Comparison of ENCODE assay signal across 13 cellular contexts in genomic region chr1:199172286-199173124, GRCh38.
A peak's percentile ranks its signal among the peaks of the same experiment; 100 is the strongest.
DNase-seq lines count a peak whose midpoint lies in the region; ATAC-seq, FAIRE-seq and TF ChIP-seq lines count a peak whose summit lies in the region.
"Had no signal": no experiment of that assay in that cellular context is flagged by ENCODE, and none has a peak within 500 bp of the region (broad histone marks: within the 10 kb centered on the region; RNA-seq: fewer than 3 reads in every experiment).

No MANE protein-coding gene starts in this region.

- H3K4me3 Mint-ChIP-seq in activated T-cell treated with anti-CD3 and anti-CD28 coated beads, Interleukin-2, amount 50 U/mL, for 4 hours: no peak overlapping the region
- peak overlapping the region; percentile 50 for H3K4me3 Mint-ChIP-seq in activated T-helper 17 cell treated with anti-CD3 and anti-CD28 coated beads, Interleukin-2, amount 50 U/mL, for 72 hours
- H3K4me3 Mint-ChIP-seq in stimulated activated naive CD8-positive, alpha-beta T cell treated with anti-CD3 and anti-CD28 coated beads, Interleukin-15, Interleukin-2, amounts not matched to agents 100 ng/mL and 50 ng/mL, for 24 hours: no peak overlapping the region

- no peak for TF ChIP-seq CTCF in RWPE1 (conservative IDR thresholded peaks at IDR 0.05; ENCODE audit: low read depth)

- H3K27ac ChIP-seq in RWPE1: no peak overlapping the region
- H3K27ac ChIP-seq: coronary artery, left lung, testis had no signal

- DNase-seq in activated T-cell treated with anti-CD3 and anti-CD28 coated beads, Interleukin-2, amount 50 U/mL, for 4 hours: no peak
- DNase-seq in activated T-cell treated with anti-CD3 and anti-CD28 coated beads, Interleukin-2, amount 50 U/mL, for 1 hour: no peak
- no peak for DNase-seq in GM19239 (ENCODE audit: insufficient read length, low spot score)
- DNase-seq in RWPE1 (ENCODE audit: low spot score): no peak
- no peak for DNase-seq in SKM-1 (lab: John Stamatoyannopoulos, UW; ENCODE audit: unreplicated experiment)
- DNase-seq: left lung, NCI-H1092, NCI-H526 treated with DMSO at 0.1 percent for 48 hours, testis had no signal

- H3K27ac Mint-ChIP-seq in activated T-helper 17 cell treated with anti-CD3 and anti-CD28 coated beads, Interleukin-2, amount 50 U/mL, for 72 hours: peak overlapping the region; percentile 53
- peak overlapping the region; percentile 81 for H3K27ac Mint-ChIP-seq in stimulated activated naive CD8-positive, alpha-beta T cell treated with anti-CD3 and anti-CD28 coated beads, Interleukin-15, Interleukin-2, amounts not matched to agents 100 ng/mL and 50 ng/mL, for 24 hours

- no peaks in the 10 kb centered on the region for H3K36me3 Mint-ChIP-seq in activated T-cell treated with anti-CD3 and anti-CD28 coated beads, Interleukin-2, amount 50 U/mL, for 4 hours (ENCODE audit: insufficient read depth)
- H3K36me3 Mint-ChIP-seq in activated T-helper 17 cell treated with anti-CD3 and anti-CD28 coated beads, Interleukin-2, amount 50 U/mL, for 72 hours (ENCODE audit: low read depth): no peaks in the 10 kb centered on the region
- no peaks in the 10 kb centered on the region for H3K36me3 Mint-ChIP-seq in stimulated activated naive CD8-positive, alpha-beta T cell treated with anti-CD3 and anti-CD28 coated beads, Interleukin-15, Interleukin-2, amounts not matched to agents 100 ng/mL and 50 ng/mL, for 24 hours (ENCODE audit: low read depth)

- no peak for FAIRE-seq in GM19239 (lab: Jason Lieb, UNC)

- H3K9me3 Mint-ChIP-seq in activated T-cell treated with anti-CD3 and anti-CD28 coated beads, Interleukin-2, amount 50 U/mL, for 4 hours: no peaks in the 10 kb centered on the region
- no peaks in the 10 kb centered on the region for H3K9me3 Mint-ChIP-seq in activated T-helper 17 cell treated with anti-CD3 and anti-CD28 coated beads, Interleukin-2, amount 50 U/mL, for 72 hours
- no peaks in the 10 kb centered on the region for H3K9me3 Mint-ChIP-seq in stimulated activated naive CD8-positive, alpha-beta T cell treated with anti-CD3 and anti-CD28 coated beads, Interleukin-15, Interleukin-2, amounts not matched to agents 100 ng/mL and 50 ng/mL, for 24 hours

- H3K4me1 Mint-ChIP-seq in activated T-cell treated with anti-CD3 and anti-CD28 coated beads, Interleukin-2, amount 50 U/mL, for 4 hours (ENCODE audit: low read depth): peaks cover 57% of the 10 kb centered on the region
- peaks cover 40% of the 10 kb centered on the region for H3K4me1 Mint-ChIP-seq in activated T-helper 17 cell treated with anti-CD3 and anti-CD28 coated beads, Interleukin-2, amount 50 U/mL, for 72 hours
- peaks cover 58% of the 10 kb centered on the region for H3K4me1 Mint-ChIP-seq in stimulated activated naive CD8-positive, alpha-beta T cell treated with anti-CD3 and anti-CD28 coated beads, Interleukin-15, Interleukin-2, amounts not matched to agents 100 ng/mL and 50 ng/mL, for 24 hours (ENCODE audit: low read depth)

- ATAC-seq in activated T-cell treated with anti-CD3 and anti-CD28 coated beads, Interleukin-2, amount 50 U/mL, for 4 hours: peak; percentile 28 to 32
- peak; percentile 17 for ATAC-seq in HG02970 (IDR thresholded peaks at IDR 0.05; ENCODE audit: low FRiP score, unreplicated experiment)
- peak; percentile 63 for ATAC-seq in activated T-helper 17 cell treated with anti-CD3 and anti-CD28 coated beads, Interleukin-2, amount 50 U/mL, for 72 hours (replicated peaks)
- ATAC-seq: left lung had no signal

- CTCF ChIA-PET in RWPE1 (lab: Yijun Ruan, JAX): interaction anchor here (0.6 kb wide), 1 partner anchor 400 kb away, joined by 3 read pairs; no protein-coding TSS in a partner anchor

- no peaks in the 10 kb centered on the region for H3K27me3 Mint-ChIP-seq in activated T-cell treated with anti-CD3 and anti-CD28 coated beads, Interleukin-2, amount 50 U/mL, for 4 hours (ENCODE audit: low read depth)
- no peaks in the 10 kb centered on the region for H3K27me3 Mint-ChIP-seq in activated T-helper 17 cell treated with anti-CD3 and anti-CD28 coated beads, Interleukin-2, amount 50 U/mL, for 72 hours
- H3K27me3 Mint-ChIP-seq in stimulated activated naive CD8-positive, alpha-beta T cell treated with anti-CD3 and anti-CD28 coated beads, Interleukin-15, Interleukin-2, amounts not matched to agents 100 ng/mL and 50 ng/mL, for 24 hours: no peaks in the 10 kb centered on the region

- POLR2A ChIA-PET in RWPE1 (lab: Yijun Ruan, JAX; ENCODE audit: low non-redundant PET): no interaction called here
